In the genomic region with DNA sequence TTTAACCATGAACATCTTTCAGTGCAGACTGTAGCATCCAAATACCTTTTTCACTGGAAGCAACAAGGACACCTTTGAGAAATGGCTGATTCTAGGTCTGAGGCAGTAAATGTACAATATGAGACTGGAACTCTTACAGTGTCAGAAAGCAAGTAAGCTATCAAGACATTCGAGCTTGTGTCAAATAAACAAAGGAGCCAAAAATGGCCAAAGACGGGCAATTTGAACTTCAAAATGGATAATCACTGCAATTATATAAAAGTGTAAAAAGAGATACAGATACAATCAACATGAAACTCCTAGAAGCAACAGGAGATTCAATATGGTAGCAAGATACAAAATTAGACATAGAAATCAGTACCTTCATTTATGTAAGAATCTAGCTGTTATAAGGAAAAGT, we compare ENCODE assay signal across 23 cellular contexts.
DNase-seq lines count a peak whose midpoint lies in the region; ATAC-seq, FAIRE-seq and TF ChIP-seq lines count a peak whose summit lies in the region.
"Had no signal": no experiment of that assay in that cellular context is flagged by ENCODE, and none has a peak within 500 bp of the region (broad histone marks: within the 10 kb centered on the region; RNA-seq: fewer than 3 reads in every experiment).

No MANE protein-coding gene starts in this region.

- ATAC-seq in A549, result no peak

- no peaks in the 10 kb centered on the region for H3K36me3 Mint-ChIP-seq in osteocyte (ENCODE audit: unreplicated experiment)
- peaks cover 0 to 3% (median 0%) of the 10 kb centered on the region in 3 donors for H3K36me3 Mint-ChIP-seq in CD8-positive, alpha-beta memory T cell
- H3K36me3 Mint-ChIP-seq: CD14-positive monocyte had no signal

- H3K36me3 ChIP-seq in HEK293 (ENCODE audit: control insufficient read depth in 2 of 2, insufficient read depth in 1 of 2, low read length in 2 of 2) (no peaks in the 10 kb centered on the region), ascending aorta (no peaks in the 10 kb centered on the region)
- H3K36me3 ChIP-seq in CD8-positive, alpha-beta memory T cell (ENCODE audit: insufficient read depth, low read length), result no peaks in the 10 kb centered on the region

- 76% methylated on average over 2 of the region's 2 CpGs for WGBS in A549 (ENCODE audit: missing lambda C conversion rate)

- intact Hi-C loops in ascending aorta (cut with DNase I), result loop anchor here (5.0 to 10.0 kb wide), 6 partner anchors 424 to 1346 kb away; partner anchors contain the start of genes CD47, CIP2A, DZIP3 and IFT57

- no peaks in the 10 kb centered on the region for H3K27me3 Mint-ChIP-seq in osteocyte (ENCODE audit: unreplicated experiment)
- H3K27me3 Mint-ChIP-seq in CD8-positive, alpha-beta memory T cell, result peaks cover 0 to 4% of the 10 kb centered on the region in 2 donors

- H3K4me1 ChIP-seq in A549 (peaks cover 12% of the 10 kb centered on the region; the same call in 2 of the 3 replicates), HEK293 (ENCODE audit: control insufficient read depth, insufficient read depth, low read length) (no peaks in the 10 kb centered on the region; the same call in 1 of the 2 replicates), ascending aorta (peaks cover 0 to 12% of the 10 kb centered on the region in 2 donors)
- peaks cover 8% of the 10 kb centered on the region for H3K4me1 ChIP-seq in CD8-positive, alpha-beta memory T cell (ENCODE audit: insufficient read depth, low read length)

- H3K4me2 ChIP-seq in A549, result no peak overlapping the region

- TF ChIP-seq CTCF in A549 (IDR thresholded peaks at IDR 0.05), result no peak
- no peak for TF ChIP-seq CTCF in HEK293 (tag by site-specific recombination; IDR thresholded peaks at IDR 0.05)
- TF ChIP-seq CTCF in osteocyte (IDR thresholded peaks at IDR 0.05), result no peak
- no peak for TF ChIP-seq CTCF in ascending aorta (IDR thresholded peaks at IDR 0.05)

- no peak for TF ChIP-seq POLR2A in A549 (IDR thresholded peaks at IDR 0.05; ENCODE audit: low read length)

- FAIRE-seq in A549 (lab: Jason Lieb, UNC), result peak; percentile 39
- FAIRE-seq: GM19239, H54 had no signal

- POLR2A ChIA-PET in A549 (lab: Yijun Ruan, JAX), result no interaction called here
- POLR2A ChIA-PET in HEK293 (lab: Yijun Ruan, JAX), result no interaction called here
- POLR2A ChIA-PET in CD8-positive, alpha-beta memory T cell (lab: Charles Lee), result no interaction called here

- H3K27me3 ChIP-seq in ascending aorta, result no peaks in the 10 kb centered on the region
- no peaks in the 10 kb centered on the region for H3K27me3 ChIP-seq in CD8-positive, alpha-beta memory T cell (ENCODE audit: insufficient read depth, low read length, poor library complexity, severe bottlenecking)

- H3K4me3 Mint-ChIP-seq in osteocyte (ENCODE audit: unreplicated experiment), result peak overlapping the region; percentile 15
- H3K4me3 Mint-ChIP-seq in CD8-positive, alpha-beta memory T cell, result peak overlapping the region in 2 of 7 donors; percentile 23 to 91
- H3K4me3 Mint-ChIP-seq: CD14-positive monocyte had no signal

- TF ChIP-seq RAD21 in A549 (conservative IDR thresholded peaks at IDR 0.05 in 1 of 2, IDR thresholded peaks at IDR 0.05 in 1 of 2), result no peak

- H3K4me1 Mint-ChIP-seq in osteocyte (ENCODE audit: unreplicated experiment), result peaks cover 43% of the 10 kb centered on the region
- H3K4me1 Mint-ChIP-seq in CD8-positive, alpha-beta memory T cell, result peaks cover 14 to 34% (median 28%) of the 10 kb centered on the region in 3 donors

- H3K27ac ChIP-seq in A549, result no peak overlapping the region
- no peak overlapping the region for H3K27ac ChIP-seq in HEK293 (ENCODE audit: extremely low read depth, low read depth, low read length)
- H3K27ac ChIP-seq in cingulate gyrus (ENCODE audit: low read depth, low read length), result peak overlapping the region; percentile 20
- H3K27ac ChIP-seq in ascending aorta, result no peak overlapping the region
- H3K27ac ChIP-seq in CD8-positive, alpha-beta memory T cell (ENCODE audit: low read depth, low read length), result no peak overlapping the region
- H3K27ac ChIP-seq: RWPE1 had no signal

- no peak for TF ChIP-seq EP300 in A549 (IDR thresholded peaks at IDR 0.05)

- peaks cover 4% of the 10 kb centered on the region for H3K9me3 Mint-ChIP-seq in osteocyte (ENCODE audit: unreplicated experiment)
- H3K9me3 Mint-ChIP-seq in CD8-positive, alpha-beta memory T cell, result no peaks in the 10 kb centered on the region
- H3K9me3 Mint-ChIP-seq: CD14-positive monocyte had no signal

- CTCF ChIA-PET in A549 (lab: Yijun Ruan, JAX) (no interaction called here), HEK293 (lab: Yijun Ruan, JAX) (interaction anchor here (0.6 to 1.0 kb wide), 5 partner anchors 15 to 237 kb away, joined by 3 to 4 read pairs (median 3); no protein-coding TSS in a partner anchor)
- CTCF ChIA-PET in CD8-positive, alpha-beta memory T cell (lab: Charles Lee), result interaction anchor here (0.7 kb wide), 1 partner anchor 689 kb away, joined by 3 read pairs; no protein-coding TSS in a partner anchor

- DNase-seq in A549 (ENCODE audit: low read depth in 1 of 2, low spot score in 1 of 2) (no peak), osteocyte (ENCODE audit: extremely low spot score, unreplicated experiment) (no peak), NCI-H2029 (lab: John Stamatoyannopoulos, UW) (no peak), ascending aorta (ENCODE audit: low spot score in 2 of 2) (no peak), KG1 (lab: John Stamatoyannopoulos, UW) (no peak)
- DNase-seq in CD8-positive, alpha-beta memory T cell, result no peak
- DNase-seq: AML-193; Caco-2; EL; IMR-90; Kasumi-1; NCI-H1105 treated with DMSO at 0.1 percent for 48 hours; NCI-H187; NCI-H345; NCI-H526; NK-92 treated with Interleukin-12 subunit alpha and Interleukin-12 subunit beta, amount 100 ng/mL, for 24 hours; OCI-M1 had no signal

- H3K9me3 ChIP-seq in A549 (no peaks in the 10 kb centered on the region), HEK293 (ENCODE audit: control insufficient read depth, insufficient read depth, low read depth, low read length) (no peaks in the 10 kb centered on the region), ascending aorta (no peaks in the 10 kb centered on the region)
- H3K9me3 ChIP-seq in CD8-positive, alpha-beta memory T cell (ENCODE audit: low read length), result no peaks in the 10 kb centered on the region
- H3K9me3 ChIP-seq: Caco-2 had no signal

- no peak overlapping the region for H3K27ac Mint-ChIP-seq in osteocyte (ENCODE audit: unreplicated experiment)
- H3K27ac Mint-ChIP-seq in CD8-positive, alpha-beta memory T cell, result no peak overlapping the region
- H3K27ac Mint-ChIP-seq: CD14-positive monocyte had no signal

- H3K4me3 ChIP-seq in A549, result no peak overlapping the region
- H3K4me3 ChIP-seq in HEK293 (ENCODE audit: low read depth, low read length), result no peak overlapping the region
- no peak overlapping the region for H3K4me3 ChIP-seq in ascending aorta
- no peak overlapping the region for H3K4me3 ChIP-seq in CD8-positive, alpha-beta memory T cell (ENCODE audit: low read length)

TF ChIP-seq in A549, 52 proteins besides CTCF, POLR2A, EP300 and RAD21:
- TF ChIP-seq ZSCAN20 (CRISPR knock-in tag; IDR thresholded peaks at IDR 0.05) (no peak), NFE2L2 (conservative IDR thresholded peaks at IDR 0.05; ENCODE audit: low read length) (no peak)

TF ChIP-seq in HEK293, 187 proteins besides CTCF, POLR2A, EP300 and RAD21:
- TF ChIP-seq, protein P1, sequence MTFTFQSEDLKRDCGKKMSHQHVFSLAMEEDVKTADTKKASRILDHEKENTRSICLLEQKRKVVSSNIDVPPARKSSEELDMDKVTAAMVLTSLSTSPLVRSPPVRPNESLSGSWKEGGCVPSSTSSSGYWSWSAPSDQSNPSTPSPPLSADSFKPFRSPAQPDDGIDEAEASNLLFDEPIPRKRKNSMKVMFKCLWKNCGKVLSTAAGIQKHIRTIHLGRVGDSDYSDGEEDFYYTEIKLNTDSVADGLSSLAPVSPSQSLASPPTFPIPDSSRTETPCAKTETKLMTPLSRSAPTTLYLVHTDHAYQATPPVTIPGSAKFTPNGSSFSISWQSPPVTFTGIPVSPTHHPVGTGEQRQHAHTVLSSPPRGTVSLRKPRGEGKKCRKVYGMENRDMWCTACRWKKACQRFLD (tag by site-specific recombination; IDR thresholded peaks at IDR 0.05), result no peak
- peak; percentile 56; the same call in 1 of the 2 replicates for TF ChIP-seq SCRT2 (tag by site-specific recombination; IDR thresholded peaks at IDR 0.05)
TF ChIP-seq in HEK293: peak in this region for 1.
